In the genomic region with DNA sequence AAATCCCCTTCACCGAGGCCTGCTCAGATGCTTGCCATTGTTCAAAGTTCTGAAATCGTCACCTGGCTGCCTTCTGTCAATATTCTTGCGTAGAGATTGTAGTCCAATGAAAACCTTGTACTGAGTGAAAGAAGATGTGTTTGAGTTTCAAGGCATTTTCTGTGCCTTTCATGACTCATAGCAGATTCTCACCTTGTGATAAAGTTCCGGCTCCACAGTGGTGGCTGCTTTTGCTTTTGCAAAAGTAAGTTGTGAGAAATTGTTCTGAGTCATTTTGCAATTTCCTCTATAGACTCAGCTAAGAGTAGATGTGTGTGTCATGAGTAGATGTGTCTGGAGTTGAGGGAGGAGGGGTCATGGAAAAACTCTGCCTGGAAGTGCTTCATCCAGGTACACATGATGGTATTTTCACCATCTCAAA, we compare ENCODE assay signal across 9 cellular contexts. TPM values are rescaled to one million over a fixed set of nuclear protein-coding genes. Genes with fewer than 3 reads are reported as not detected.
DNase-seq lines count a peak whose midpoint lies in the region; ATAC-seq, FAIRE-seq and TF ChIP-seq lines count a peak whose summit lies in the region.
"Had no signal": no experiment of that assay in that cellular context is flagged by ENCODE, and none has a peak within 500 bp of the region (broad histone marks: within the 10 kb centered on the region; RNA-seq: fewer than 3 reads in every experiment).

No MANE protein-coding gene starts in this region.

- intact Hi-C loops in esophagus muscularis mucosa (cut with DNase I), result no loop called here

- no peak for TF ChIP-seq EP300 in esophagus muscularis mucosa (IDR thresholded peaks at IDR 0.05)

- TF ChIP-seq POLR2A in esophagus muscularis mucosa (IDR thresholded peaks at IDR 0.05; ENCODE audit: low read depth) (no peak), Peyer's patch (IDR thresholded peaks at IDR 0.05) (no peak)

- H3K4me3 ChIP-seq in bronchial epithelial cell (ENCODE audit: low read depth, low read length) (no peak overlapping the region), esophagus muscularis mucosa (no peak overlapping the region), Peyer's patch (no peak overlapping the region)

- no peaks in the 10 kb centered on the region for H3K9me3 ChIP-seq in esophagus muscularis mucosa
- no peaks in the 10 kb centered on the region for H3K9me3 ChIP-seq in Peyer's patch

- no peaks in the 10 kb centered on the region for H3K27me3 ChIP-seq in bronchial epithelial cell (ENCODE audit: control insufficient read depth, insufficient read depth, low read length)
- no peaks in the 10 kb centered on the region for H3K27me3 ChIP-seq in esophagus muscularis mucosa
- H3K27me3 ChIP-seq in Peyer's patch, result no peaks in the 10 kb centered on the region

- H3K27ac ChIP-seq in esophagus muscularis mucosa (replicated peaks in 1 of 4), result no peak overlapping the region
- no peak overlapping the region for H3K27ac ChIP-seq in Peyer's patch

- no peaks in the 10 kb centered on the region for H3K36me3 ChIP-seq in bronchial epithelial cell (ENCODE audit: control insufficient read depth, insufficient read depth, low read length)
- H3K36me3 ChIP-seq in esophagus muscularis mucosa, result no peaks in the 10 kb centered on the region
- peaks cover 0 to 16% (median 0%) of the 10 kb centered on the region in 3 donors for H3K36me3 ChIP-seq in Peyer's patch

- WGBS in esophagus muscularis mucosa, result 77% methylated on average over 4 of the region's 4 CpGs

- ATAC-seq in HG02870 (IDR thresholded peaks at IDR 0.05; ENCODE audit: unreplicated experiment), result peak; percentile 94

- H3K4me1 ChIP-seq in esophagus muscularis mucosa, result peaks cover 0 to 44% (median 26%) of the 10 kb centered on the region in 4 donors
- H3K4me1 ChIP-seq in Peyer's patch, result no peaks in the 10 kb centered on the region

- DNase-seq in SIG-M5 treated with dmso at 0.1 percent for 504 hours (lab: John Stamatoyannopoulos, UW; ENCODE audit: unreplicated experiment) (peak; percentile 37), SIG-M5 (lab: John Stamatoyannopoulos, UW) (no peak), RPMI7951 (ENCODE audit: low read depth) (peak; percentile 83), bronchial epithelial cell (ENCODE audit: low read depth) (peak; percentile 99), esophagus muscularis mucosa (ENCODE audit: extremely low spot score) (no peak), Peyer's patch (no peak)
- peak; percentile 32 for DNase-seq in stimulated activated CD4-positive, alpha-beta T cell treated with anti-CD3 and anti-CD28 coated beads, Interleukin-2, amount 100 ng/mL, for 4 hours (ENCODE audit: low read depth)

- FAIRE-seq in bronchial epithelial cell (lab: Jason Lieb, UNC), result no peak
- FAIRE-seq: A204.1 had no signal

- TF ChIP-seq CTCF in bronchial epithelial cell (IDR thresholded peaks at IDR 0.05; ENCODE audit: insufficient read depth, low read length, severe bottlenecking), result no peak
- TF ChIP-seq CTCF in esophagus muscularis mucosa (IDR thresholded peaks at IDR 0.05), result no peak
- TF ChIP-seq CTCF in Peyer's patch (IDR thresholded peaks at IDR 0.05), result no peak

RNA-seq across cellular contexts. Expression of a gene that starts 39.8 kb away (rescaled TPM):
- not detected in 2 replicates for total RNA-seq in RPMI7951 (2014; rRNA removed; shearing (Covaris generic))
- total RNA-seq in bronchial epithelial cell (not detected in 2 replicates), esophagus muscularis mucosa (not detected), Peyer's patch (under 1 TPM in 1 of 4 donors, not detected in 3; 0.88 TPM)

Comparison
In these comparisons a context has a peak if more than half of its experiments do, and no peak if none do; other contexts are left out.
1. DNase-seq: peak in SIG-M5 treated with dmso at 0.1 percent for 504 hours (single experiment), RPMI7951 (single experiment), bronchial epithelial cell (single experiment) and stimulated activated CD4-positive, alpha-beta T cell treated with anti-CD3 and anti-CD28 coated beads, Interleukin-2, amount 100 ng/mL, for 4 hours (single experiment); none in SIG-M5 (single experiment), esophagus muscularis mucosa (single experiment) and Peyer's patch (0 of 3).